2 cellular contexts compared by ENCODE assay signal in genomic region chr11:47589103-47589502, GRCh38.
TF ChIP-seq lines count a peak whose summit lies in the region.

No MANE protein-coding gene starts in this region.

TF ChIP-seq in HepG2, 621 proteins besides CTCF, POLR2A, EP300 and RAD21:
- TF ChIP-seq ZNF615 (CRISPR knock-in tag; IDR thresholded peaks at IDR 0.05; ENCODE audit: borderline replicate concordance): no peak

TF ChIP-seq in endothelial cell of umbilical vein, 7 proteins besides CTCF, POLR2A, EP300 and RAD21:
- TF ChIP-seq JUN (IDR thresholded peaks at IDR 0.05; ENCODE audit: borderline replicate concordance, insufficient read depth, insufficient read length, low read depth) (no peak), GATA2 (IDR thresholded peaks at IDR 0.05; ENCODE audit: insufficient read depth, insufficient read length, low read depth, low read length) (no peak), FOS (IDR thresholded peaks at IDR 0.05; ENCODE audit: borderline replicate concordance, insufficient read depth, low read length) (no peak)
